ENCODE assay signal across 11 cellular contexts in genomic region chr3:43768594-43768993, GRCh38.
DNase-seq lines count a peak whose midpoint lies in the region; ATAC-seq and TF ChIP-seq lines count a peak whose summit lies in the region.
"Had no signal": no experiment of that assay in that cellular context is flagged by ENCODE, and none has a peak within 500 bp of the region (broad histone marks: within the 10 kb centered on the region; RNA-seq: fewer than 3 reads in every experiment).

No MANE protein-coding gene starts in this region.

- H3K36me3 ChIP-seq in stomach (no peaks in the 10 kb centered on the region), mesendoderm (ENCODE audit: control insufficient read depth, insufficient read depth, low read length) (no peaks in the 10 kb centered on the region)

- TF ChIP-seq CTCF in stomach (IDR thresholded peaks at IDR 0.05): no peak

- H3K9me3 Mint-ChIP-seq in central memory CD8-positive, alpha-beta T cell: no peaks in the 10 kb centered on the region
- H3K9me3 Mint-ChIP-seq: naive thymus-derived CD4-positive, alpha-beta T cell had no signal

- H3K27me3 ChIP-seq in right cardiac atrium (ENCODE audit: control insufficient read depth, insufficient read depth) (no peaks in the 10 kb centered on the region), stomach (no peaks in the 10 kb centered on the region), mesendoderm (ENCODE audit: insufficient read depth, low read length, poor library complexity) (no peaks in the 10 kb centered on the region)
- H3K27me3 ChIP-seq: body of pancreas had no signal

- peak overlapping the region; percentile 65 for H3K27ac Mint-ChIP-seq in central memory CD8-positive, alpha-beta T cell (ENCODE audit: low read depth)

- H3K27ac ChIP-seq in right cardiac atrium (ENCODE audit: low read length): peak overlapping the region; percentile 92
- H3K27ac ChIP-seq in stomach: peak overlapping the region in 4 of 5 donors; percentile 69 to 86 (median 82)
- no peak overlapping the region for H3K27ac ChIP-seq in mesendoderm (ENCODE audit: low read depth, low read length)

- no peak overlapping the region for H2BK120ac ChIP-seq in mesendoderm (ENCODE audit: low read depth, low read length)

- H3K4me2 ChIP-seq in mesendoderm (ENCODE audit: low read length): no peak overlapping the region

- no peaks in the 10 kb centered on the region for H3K36me3 Mint-ChIP-seq in central memory CD8-positive, alpha-beta T cell (ENCODE audit: insufficient read depth)
- H3K36me3 Mint-ChIP-seq: naive thymus-derived CD4-positive, alpha-beta T cell had no signal

- no peak overlapping the region for H2AK5ac ChIP-seq in mesendoderm (ENCODE audit: low read length)

- H3K27me3 Mint-ChIP-seq in central memory CD8-positive, alpha-beta T cell: peaks cover 9% of the 10 kb centered on the region

- H3K4me3 Mint-ChIP-seq in central memory CD8-positive, alpha-beta T cell: peak overlapping the region; percentile 16

- no peak for ATAC-seq in central memory CD8-positive, alpha-beta T cell (replicated peaks; ENCODE audit: extremely low read depth, poor library complexity, severe bottlenecking)
- ATAC-seq in right cardiac atrium (peak; percentile 4 to 16), GM18868 (IDR thresholded peaks at IDR 0.05; ENCODE audit: unreplicated experiment) (no peak)

- 21% methylated on average over 3 of the region's 3 CpGs for WGBS in right cardiac atrium
- WGBS in stomach, 5 donors: 37 to 49% (median 41%) methylated on average over 3 of the region's 3 CpGs
- WGBS in mesendoderm (ENCODE audit: extremely low coverage, insufficient coverage, low lambda C conversion rate): no CpG with 5 or more reads among the region's 3 CpGs

- H3K4me1 Mint-ChIP-seq in central memory CD8-positive, alpha-beta T cell: peaks cover 28% of the 10 kb centered on the region

- no peak overlapping the region for H3K56ac ChIP-seq in mesendoderm (ENCODE audit: low read length)

- peak; percentile 42 for DNase-seq in HT1080 (ENCODE audit: low read depth)
- DNase-seq in central memory CD8-positive, alpha-beta T cell (ENCODE audit: low spot score in 2 of 2): no peak
- DNase-seq in right cardiac atrium: peak; percentile 49 to 75 (median 62)
- DNase-seq in stomach: no peak
- no peak for DNase-seq in posterior cingulate gyrus
- DNase-seq in NCI-H69 (lab: John Stamatoyannopoulos, UW): no peak
- no peak for DNase-seq in mesendoderm
- DNase-seq: naive thymus-derived CD4-positive, alpha-beta T cell; NCI-H510A had no signal

- no peaks in the 10 kb centered on the region for H3K79me2 ChIP-seq in mesendoderm (ENCODE audit: control insufficient read depth, insufficient read depth, low read length)

- H3K9me3 ChIP-seq in right cardiac atrium (ENCODE audit: control insufficient read depth, low read length) (no peaks in the 10 kb centered on the region), stomach (no peaks in the 10 kb centered on the region)
- H3K9me3 ChIP-seq: body of pancreas had no signal

- H3K79me1 ChIP-seq in mesendoderm (ENCODE audit: low read length): no peaks in the 10 kb centered on the region

- H4K5ac ChIP-seq in mesendoderm (ENCODE audit: low read length): no peak overlapping the region

- H3K18ac ChIP-seq in mesendoderm (ENCODE audit: low read length): no peak overlapping the region

- no peak overlapping the region for H3K4ac ChIP-seq in mesendoderm (ENCODE audit: low read depth, low read length)

- no peak overlapping the region for H2BK5ac ChIP-seq in mesendoderm (ENCODE audit: low read length)

- H3K23ac ChIP-seq in mesendoderm (ENCODE audit: low read length): no peak overlapping the region

- no peak overlapping the region for H2BK15ac ChIP-seq in mesendoderm (replicated peaks; ENCODE audit: low read depth)

- H4K8ac ChIP-seq in mesendoderm (ENCODE audit: low read depth, low read length): no peak overlapping the region

- H3K4me3 ChIP-seq in right cardiac atrium (ENCODE audit: low read length) (no peak overlapping the region), stomach (peak overlapping the region in 1 of 4 donors; percentile 25), mesendoderm (ENCODE audit: low read length) (no peak overlapping the region)
- H3K4me3 ChIP-seq: body of pancreas had no signal

- intact Hi-C loops in right cardiac atrium (cut with DNase I) (no loop called here), stomach (cut with DNase I; ENCODE audit: low total_unique reads) (no loop called here), posterior cingulate gyrus (cut with DNase I) (loop anchor here (5.0 to 10.0 kb wide), 2 partner anchors 89 to 224 kb away; no protein-coding TSS in a partner anchor)

- no peak for TF ChIP-seq EP300 in stomach (IDR thresholded peaks at IDR 0.05)

- H3K4me1 ChIP-seq in right cardiac atrium (ENCODE audit: control insufficient read depth, insufficient read depth, low read length): peaks cover 20% of the 10 kb centered on the region
- peaks cover 27 to 43% (median 31%) of the 10 kb centered on the region in 4 donors for H3K4me1 ChIP-seq in stomach
- H3K4me1 ChIP-seq in mesendoderm (ENCODE audit: control insufficient read depth, low read depth, low read length): peaks cover 4% of the 10 kb centered on the region

- no peak for TF ChIP-seq POLR2A in stomach (IDR thresholded peaks at IDR 0.05)

- H3K9ac ChIP-seq in mesendoderm (ENCODE audit: low read length): no peak overlapping the region

Comparison
In these comparisons a context has a peak if more than half of its experiments do, and no peak if none do; other contexts are left out.
1. DNase-seq: peak in HT1080 (single experiment) and right cardiac atrium (3 of 3); none in central memory CD8-positive, alpha-beta T cell (0 of 2), stomach (single experiment), posterior cingulate gyrus (0 of 10), NCI-H69 (single experiment) and mesendoderm (single experiment).
2. ATAC-seq: peak in right cardiac atrium (2 of 2); none in central memory CD8-positive, alpha-beta T cell (single experiment) and GM18868 (single experiment).